In the genomic region with DNA sequence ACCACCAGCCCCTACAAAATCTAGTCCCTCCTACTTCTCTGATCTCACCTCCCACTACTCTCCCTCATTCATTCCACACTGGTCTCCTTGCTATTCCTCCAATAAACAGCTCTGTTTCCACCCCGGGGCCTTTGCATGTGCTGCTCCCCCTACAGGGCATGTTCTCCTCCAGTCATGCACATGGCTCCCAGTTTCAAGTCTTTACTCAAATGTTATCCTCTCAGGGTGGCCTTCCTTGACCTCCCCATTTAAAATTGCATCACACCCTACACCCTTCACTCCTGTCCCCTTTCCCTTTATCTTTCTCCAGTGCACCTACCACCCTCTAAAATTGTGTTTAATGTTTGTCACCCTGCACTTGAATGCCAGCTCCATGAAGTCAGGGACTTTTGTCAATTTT, we compare ENCODE assay signal across 1 cellular context.
TF ChIP-seq lines count a peak whose summit lies in the region.

No MANE protein-coding gene starts in this region.

TF ChIP-seq in K562, 482 proteins besides CTCF, POLR2A, EP300 and RAD21 (continued from another document and continues in another):
- TF ChIP-seq E4F1 (CRISPR knock-in tag; IDR thresholded peaks at IDR 0.05; ENCODE audit: borderline replicate concordance) (no peak), NONO (IDR thresholded peaks at IDR 0.05; ENCODE audit: low read depth in 2 of 2, low read length in 1 of 2) (no peak), EHMT2 (IDR thresholded peaks at IDR 0.05) (peak; percentile 73), NUFIP1 (IDR thresholded peaks at IDR 0.05; ENCODE audit: partially characterized antibody) (peak; percentile 12), ZBTB40 (IDR thresholded peaks at IDR 0.05) (no peak), ZBTB40 (CRISPR knock-in tag; IDR thresholded peaks at IDR 0.05) (no peak), TAF1 (IDR thresholded peaks at IDR 0.05; ENCODE audit: control insufficient read depth, extremely low read depth, insufficient read depth, low read length, severe bottlenecking) (no peak), ELF2 (CRISPR knock-in tag; IDR thresholded peaks at IDR 0.05) (no peak), ZNF140 (CRISPR knock-in tag; IDR thresholded peaks at IDR 0.05) (no peak), ZNF668 (CRISPR knock-in tag; IDR thresholded peaks at IDR 0.05) (no peak), NFE2 (IDR thresholded peaks at IDR 0.05; ENCODE audit: low read depth) (no peak), ZNF76 (CRISPR knock-in tag; IDR thresholded peaks at IDR 0.05; ENCODE audit: borderline replicate concordance) (no peak), GABPA (tag; conservative IDR thresholded peaks at IDR 0.05; ENCODE audit: low read depth) (0 out of 2 replicates have a peak, but pooled peaks have one; percentile 16), ZNF165 (CRISPR knock-in tag; IDR thresholded peaks at IDR 0.05; ENCODE audit: borderline replicate concordance) (no peak), MAZ (CRISPR knock-in tag; conservative IDR thresholded peaks at IDR 0.05 in 1 of 2, IDR thresholded peaks at IDR 0.05 in 1 of 2) (no peak; a peak in 1 of 4 replicates), ZNF311 (CRISPR knock-in tag; IDR thresholded peaks at IDR 0.05) (no peak), ZKSCAN1 (IDR thresholded peaks at IDR 0.05; ENCODE audit: low read depth, low read length) (peak; percentile 48; the same call in 1 of the 2 replicates), EP400 (IDR thresholded peaks at IDR 0.05) (peak; percentile 71), GABPB2 (CRISPR knock-in tag; conservative IDR thresholded peaks at IDR 0.05) (no peak)
- TF ChIP-seq, protein P1, sequence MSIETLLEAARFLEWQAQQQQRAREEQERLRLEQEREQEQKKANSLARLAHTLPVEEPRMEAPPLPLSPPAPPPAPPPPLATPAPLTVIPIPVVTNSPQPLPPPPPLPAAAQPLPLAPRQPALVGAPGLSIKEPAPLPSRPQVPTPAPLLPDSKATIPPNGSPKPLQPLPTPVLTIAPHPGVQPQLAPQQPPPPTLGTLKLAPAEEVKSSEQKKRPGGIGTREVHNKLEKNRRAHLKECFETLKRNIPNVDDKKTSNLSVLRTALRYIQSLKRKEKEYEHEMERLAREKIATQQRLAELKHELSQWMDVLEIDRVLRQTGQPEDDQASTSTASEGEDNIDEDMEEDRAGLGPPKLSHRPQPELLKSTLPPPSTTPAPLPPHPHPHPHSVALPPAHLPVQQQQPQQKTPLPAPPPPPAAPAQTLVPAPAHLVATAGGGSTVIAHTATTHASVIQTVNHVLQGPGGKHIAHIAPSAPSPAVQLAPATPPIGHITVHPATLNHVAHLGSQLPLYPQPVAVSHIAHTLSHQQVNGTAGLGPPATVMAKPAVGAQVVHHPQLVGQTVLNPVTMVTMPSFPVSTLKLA (conservative IDR thresholded peaks at IDR 0.05): peak in 1 of 2 experiments; percentile 62; a peak in 2 of 4 replicates
- TF ChIP-seq, protein P2, sequence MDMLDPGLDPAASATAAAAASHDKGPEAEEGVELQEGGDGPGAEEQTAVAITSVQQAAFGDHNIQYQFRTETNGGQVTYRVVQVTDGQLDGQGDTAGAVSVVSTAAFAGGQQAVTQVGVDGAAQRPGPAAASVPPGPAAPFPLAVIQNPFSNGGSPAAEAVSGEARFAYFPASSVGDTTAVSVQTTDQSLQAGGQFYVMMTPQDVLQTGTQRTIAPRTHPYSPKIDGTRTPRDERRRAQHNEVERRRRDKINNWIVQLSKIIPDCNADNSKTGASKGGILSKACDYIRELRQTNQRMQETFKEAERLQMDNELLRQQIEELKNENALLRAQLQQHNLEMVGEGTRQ (CRISPR knock-in tag; IDR thresholded peaks at IDR 0.05): no peak
- TF ChIP-seq, protein P3, sequence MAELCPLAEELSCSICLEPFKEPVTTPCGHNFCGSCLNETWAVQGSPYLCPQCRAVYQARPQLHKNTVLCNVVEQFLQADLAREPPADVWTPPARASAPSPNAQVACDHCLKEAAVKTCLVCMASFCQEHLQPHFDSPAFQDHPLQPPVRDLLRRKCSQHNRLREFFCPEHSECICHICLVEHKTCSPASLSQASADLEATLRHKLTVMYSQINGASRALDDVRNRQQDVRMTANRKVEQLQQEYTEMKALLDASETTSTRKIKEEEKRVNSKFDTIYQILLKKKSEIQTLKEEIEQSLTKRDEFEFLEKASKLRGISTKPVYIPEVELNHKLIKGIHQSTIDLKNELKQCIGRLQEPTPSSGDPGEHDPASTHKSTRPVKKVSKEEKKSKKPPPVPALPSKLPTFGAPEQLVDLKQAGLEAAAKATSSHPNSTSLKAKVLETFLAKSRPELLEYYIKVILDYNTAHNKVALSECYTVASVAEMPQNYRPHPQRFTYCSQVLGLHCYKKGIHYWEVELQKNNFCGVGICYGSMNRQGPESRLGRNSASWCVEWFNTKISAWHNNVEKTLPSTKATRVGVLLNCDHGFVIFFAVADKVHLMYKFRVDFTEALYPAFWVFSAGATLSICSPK (IDR thresholded peaks at IDR 0.05; ENCODE audit: borderline replicate concordance): no peak
